23 cellular contexts compared by ENCODE assay signal in the genomic region with DNA sequence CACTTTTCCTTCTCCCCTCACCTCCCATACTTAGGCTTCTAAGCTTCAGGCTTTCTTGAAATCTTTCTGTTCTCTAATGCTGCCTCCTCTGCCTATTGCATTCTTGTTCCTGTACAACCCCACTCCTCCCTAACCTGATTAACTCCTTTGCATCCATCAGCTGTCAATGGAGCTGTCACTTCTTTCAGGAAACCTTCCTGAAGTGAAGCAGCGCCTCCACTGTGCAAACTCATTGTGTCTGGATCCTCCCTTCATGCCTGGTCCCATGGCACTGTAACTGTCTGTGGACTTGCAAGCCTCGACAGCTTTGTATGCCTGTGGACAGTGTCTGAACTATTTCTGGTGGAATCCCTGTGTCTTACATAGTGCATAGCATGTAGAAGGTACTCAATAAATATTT.
"Had no signal": no experiment of that assay in that cellular context is flagged by ENCODE, and none has a peak within 500 bp of the region (broad histone marks: within the 10 kb centered on the region; RNA-seq: fewer than 3 reads in every experiment).

No MANE protein-coding gene starts in this region.

- ATAC-seq: activated CD8-positive, alpha-beta T cell treated with anti-CD3 and anti-CD28 coated beads for 36 hours; activated naive CD4-positive, alpha-beta T cell treated with anti-CD3 and anti-CD28 coated beads, Interleukin-2, amount 50 U/mL, for 72 hours; activated T-cell treated with anti-CD3 and anti-CD28 coated beads, Interleukin-2, amount 50 U/mL, for 72 hours; left cardiac atrium; left ventricle myocardium superior; psoas muscle; right cardiac atrium had no signal

- H3K27ac ChIP-seq: epithelial cell of prostate, hepatocyte, parathyroid adenoma, psoas muscle, spleen, suprapubic skin, tibial artery had no signal

- DNase-seq: activated B cell treated with CpG ODN at 0.5 μM for 24 hours; activated CD4-positive, alpha-beta T cell treated with anti-CD3 and anti-CD28 coated beads, Interleukin-2, amount 50 U/mL, for 1 hour; activated CD8-positive, alpha-beta T cell treated with anti-CD3 and anti-CD28 coated beads for 36 hours; activated naive CD4-positive, alpha-beta T cell; activated T-cell treated with anti-CD3 and anti-CD28 coated beads, Interleukin-2, amount 50 U/mL, for 72 hours; dermis blood vessel endothelial cell; effector CD4-positive, alpha-beta T cell; left cardiac atrium; left ventricle myocardium superior; naive B cell; nephron progenitor cell; occipital lobe; psoas muscle; right cardiac atrium; spleen; stimulated activated naive CD4-positive, alpha-beta T cell; T-helper 1 cell; tibial artery had no signal
